In genomic region chr6:146990821-146991798, GRCh38 we compare ENCODE assay signal across 16 cellular contexts.
A peak's percentile ranks its signal among the peaks of the same experiment; 100 is the strongest.
DNase-seq lines count a peak whose midpoint lies in the region; FAIRE-seq and TF ChIP-seq lines count a peak whose summit lies in the region.
"Had no signal": no experiment of that assay in that cellular context is flagged by ENCODE, and none has a peak within 500 bp of the region (broad histone marks: within the 10 kb centered on the region; RNA-seq: fewer than 3 reads in every experiment).

No MANE protein-coding gene starts in this region.

- no peaks in the 10 kb centered on the region for H3K9me3 Mint-ChIP-seq in endothelial cell (ENCODE audit: unreplicated experiment)
- H3K9me3 Mint-ChIP-seq: activated naive CD4-positive, alpha-beta T cell treated with anti-CD3 and anti-CD28 coated beads, Interleukin-2, amount 50 U/mL, for 24 hours had no signal

- H3K4me3 Mint-ChIP-seq in endothelial cell (ENCODE audit: unreplicated experiment), result no peak overlapping the region
- H3K4me3 Mint-ChIP-seq: activated naive CD4-positive, alpha-beta T cell treated with anti-CD3 and anti-CD28 coated beads, Interleukin-2, amount 50 U/mL, for 24 hours; H9; natural killer cell had no signal

- no peak for TF ChIP-seq POLR2A in suprapubic skin (IDR thresholded peaks at IDR 0.05)

- H3K27ac Mint-ChIP-seq in endothelial cell (ENCODE audit: unreplicated experiment), result no peak overlapping the region
- H3K27ac Mint-ChIP-seq: activated naive CD4-positive, alpha-beta T cell treated with anti-CD3 and anti-CD28 coated beads, Interleukin-2, amount 50 U/mL, for 24 hours; H9; natural killer cell had no signal

- H3K4me1 Mint-ChIP-seq in endothelial cell (ENCODE audit: unreplicated experiment), result no peaks in the 10 kb centered on the region
- H3K4me1 Mint-ChIP-seq: activated naive CD4-positive, alpha-beta T cell treated with anti-CD3 and anti-CD28 coated beads, Interleukin-2, amount 50 U/mL, for 24 hours; H9; natural killer cell had no signal

- H3K9me3 ChIP-seq in small intestine (ENCODE audit: control insufficient read depth, low read depth), result no peaks in the 10 kb centered on the region
- no peaks in the 10 kb centered on the region for H3K9me3 ChIP-seq in suprapubic skin
- H3K9me3 ChIP-seq: colonic mucosa had no signal

- H3K4me1 ChIP-seq in small intestine (ENCODE audit: control insufficient read depth in 2 of 2, insufficient read depth in 1 of 2, low read depth in 1 of 2, low read length in 1 of 2), result no peaks in the 10 kb centered on the region
- H3K4me1 ChIP-seq in suprapubic skin, result no peaks in the 10 kb centered on the region
- H3K4me1 ChIP-seq: colonic mucosa, gastroesophageal sphincter had no signal

- no peak for TF ChIP-seq EP300 in suprapubic skin (IDR thresholded peaks at IDR 0.05)

- H3K36me3 ChIP-seq in small intestine (ENCODE audit: control insufficient read depth in 2 of 2, insufficient read depth in 2 of 2, low read length in 2 of 2) (no peaks in the 10 kb centered on the region), suprapubic skin (no peaks in the 10 kb centered on the region)
- H3K36me3 ChIP-seq: colonic mucosa, gastroesophageal sphincter had no signal

- no peaks in the 10 kb centered on the region for H3K36me3 Mint-ChIP-seq in endothelial cell (ENCODE audit: low read depth, unreplicated experiment)
- H3K36me3 Mint-ChIP-seq: activated naive CD4-positive, alpha-beta T cell treated with anti-CD3 and anti-CD28 coated beads, Interleukin-2, amount 50 U/mL, for 24 hours; natural killer cell had no signal

- H3K27ac ChIP-seq in small intestine (ENCODE audit: low read depth in 1 of 2, low read length in 1 of 2) (no peak overlapping the region), suprapubic skin (no peak overlapping the region)
- H3K27ac ChIP-seq: colonic mucosa, gastroesophageal sphincter, skin epidermis had no signal

- H3K4me3 ChIP-seq in fibroblast of the aortic adventitia (ENCODE audit: low read depth, low read length) (no peak overlapping the region), small intestine (ENCODE audit: low read depth in 1 of 2, low read length in 2 of 2) (no peak overlapping the region), suprapubic skin (no peak overlapping the region)
- H3K4me3 ChIP-seq: colonic mucosa, gastroesophageal sphincter, skin epidermis had no signal

- H3K27me3 ChIP-seq in small intestine (ENCODE audit: control insufficient read depth in 2 of 2, insufficient read depth in 2 of 2, low read length in 2 of 2) (no peaks in the 10 kb centered on the region), suprapubic skin (no peaks in the 10 kb centered on the region)
- H3K27me3 ChIP-seq: colonic mucosa, gastroesophageal sphincter had no signal

- no peaks in the 10 kb centered on the region for H3K27me3 Mint-ChIP-seq in endothelial cell (ENCODE audit: unreplicated experiment)
- H3K27me3 Mint-ChIP-seq: activated naive CD4-positive, alpha-beta T cell treated with anti-CD3 and anti-CD28 coated beads, Interleukin-2, amount 50 U/mL, for 24 hours had no signal

- DNase-seq in HTR-8/SVneo (ENCODE audit: insufficient read length, low spot score) (peak; percentile 46), SW480 (ENCODE audit: low spot score) (peak; percentile 30), fibroblast of the aortic adventitia (ENCODE audit: low read depth) (peak; percentile 56), small intestine (peak; percentile 79), endothelial cell (ENCODE audit: low spot score) (no peak), pons (ENCODE audit: low spot score) (no peak), suprapubic skin (ENCODE audit: low spot score in 2 of 2) (no peak)
- DNase-seq: colonic mucosa, H9, natural killer cell, NCI-H2081, T-helper 9 cell had no signal

- no peak for TF ChIP-seq CTCF in fibroblast of the aortic adventitia (IDR thresholded peaks at IDR 0.05; ENCODE audit: insufficient read depth, low read length)
- no peak for TF ChIP-seq CTCF in endothelial cell (IDR thresholded peaks at IDR 0.05; ENCODE audit: unreplicated experiment)
- TF ChIP-seq CTCF in suprapubic skin (IDR thresholded peaks at IDR 0.05), result no peak

- WGBS in small intestine, 3 donors, result 48 to 66% (median 60%) methylated on average over 11 of the region's 11 CpGs
- WGBS in suprapubic skin, result 73% methylated on average over 11 of the region's 11 CpGs

- FAIRE-seq in HTR-8/SVneo (lab: Jason Lieb, UNC), result no peak
- peak; percentile 23 for FAIRE-seq in small intestine (lab: Jason Lieb, UNC)
- FAIRE-seq: GM12891 had no signal

Comparison
In these comparisons a context has a peak if more than half of its experiments do, and no peak if none do; other contexts are left out.
1. DNase-seq: peak in HTR-8/SVneo (single experiment), SW480 (single experiment), fibroblast of the aortic adventitia (single experiment) and small intestine (single experiment); none in endothelial cell (single experiment), pons (single experiment) and suprapubic skin (0 of 2).